ENCODE assay signal across 1 cellular context in the genomic region with DNA sequence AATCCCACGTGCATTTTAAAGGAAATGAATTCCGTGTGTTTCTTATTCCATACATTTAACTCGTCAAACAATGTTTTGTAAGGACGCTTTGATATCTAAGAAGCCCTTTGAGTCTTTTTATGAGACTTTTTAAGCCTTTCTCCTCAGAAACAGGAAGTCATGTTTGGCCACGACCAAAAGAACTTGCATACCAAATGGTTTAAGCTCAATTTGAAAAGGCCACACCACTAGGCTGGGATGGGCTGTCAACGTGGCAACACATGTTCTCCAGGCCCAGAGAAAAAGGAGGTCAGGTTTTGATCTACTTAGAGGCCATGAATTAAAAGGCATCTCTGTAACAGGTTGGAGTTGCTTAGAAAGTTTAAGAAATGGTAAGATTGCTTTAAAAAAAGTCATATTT.
TF ChIP-seq lines count a peak whose summit lies in the region.

No MANE protein-coding gene starts in this region.

TF ChIP-seq in SK-N-SH treated with all-trans-retinoic acid at 6 μM for 48 hours, 23 proteins besides CTCF, POLR2A, EP300 and RAD21 (continued from another document):
- TF ChIP-seq, protein P1, sequence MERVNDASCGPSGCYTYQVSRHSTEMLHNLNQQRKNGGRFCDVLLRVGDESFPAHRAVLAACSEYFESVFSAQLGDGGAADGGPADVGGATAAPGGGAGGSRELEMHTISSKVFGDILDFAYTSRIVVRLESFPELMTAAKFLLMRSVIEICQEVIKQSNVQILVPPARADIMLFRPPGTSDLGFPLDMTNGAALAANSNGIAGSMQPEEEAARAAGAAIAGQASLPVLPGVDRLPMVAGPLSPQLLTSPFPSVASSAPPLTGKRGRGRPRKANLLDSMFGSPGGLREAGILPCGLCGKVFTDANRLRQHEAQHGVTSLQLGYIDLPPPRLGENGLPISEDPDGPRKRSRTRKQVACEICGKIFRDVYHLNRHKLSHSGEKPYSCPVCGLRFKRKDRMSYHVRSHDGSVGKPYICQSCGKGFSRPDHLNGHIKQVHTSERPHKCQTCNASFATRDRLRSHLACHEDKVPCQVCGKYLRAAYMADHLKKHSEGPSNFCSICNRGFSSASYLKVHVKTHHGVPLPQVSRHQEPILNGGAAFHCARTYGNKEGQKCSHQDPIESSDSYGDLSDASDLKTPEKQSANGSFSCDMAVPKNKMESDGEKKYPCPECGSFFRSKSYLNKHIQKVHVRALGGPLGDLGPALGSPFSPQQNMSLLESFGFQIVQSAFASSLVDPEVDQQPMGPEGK (CRISPR knock-in tag; IDR thresholded peaks at IDR 0.05; ENCODE audit: borderline replicate concordance): no peak
TF ChIP-seq in SK-N-SH treated with all-trans-retinoic acid at 6 μM for 48 hours: peak in this region for 0.
